Comparison of ENCODE assay signal across 20 cellular contexts in the genomic region with DNA sequence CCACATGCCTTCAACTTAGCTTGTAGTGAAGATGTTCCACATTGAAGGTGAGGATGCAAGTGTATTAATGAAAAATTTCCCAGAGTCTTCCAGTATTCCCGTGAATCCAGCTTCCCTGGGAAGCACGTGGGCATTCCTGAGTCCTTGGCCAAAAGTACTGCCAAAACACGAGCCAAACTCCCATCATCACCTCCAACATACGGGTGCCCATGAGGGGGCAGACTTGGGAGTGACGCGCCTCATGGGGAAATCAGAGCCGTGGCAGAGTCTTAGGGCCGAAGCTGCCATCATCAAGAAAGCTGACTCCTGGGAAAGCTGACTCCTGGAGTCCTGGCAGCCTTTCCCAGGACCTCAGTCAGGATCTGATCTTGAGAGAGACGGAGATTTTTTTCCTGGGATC. TPM values are rescaled to one million over a fixed set of nuclear protein-coding genes. Genes with fewer than 3 reads are reported as not detected.
DNase-seq lines count a peak whose midpoint lies in the region; ATAC-seq, FAIRE-seq and TF ChIP-seq lines count a peak whose summit lies in the region.
"Had no signal": no experiment of that assay in that cellular context is flagged by ENCODE, and none has a peak within 500 bp of the region (broad histone marks: within the 10 kb centered on the region; RNA-seq: fewer than 3 reads in every experiment).

No MANE protein-coding gene starts in this region.

- no peak overlapping the region for H4K5ac ChIP-seq in H9 (ENCODE audit: insufficient read length, low read depth, low read length)

- H3K23me2 ChIP-seq in H9 (ENCODE audit: insufficient read length, low read depth, low read length, poor library complexity, severe bottlenecking), result no peaks in the 10 kb centered on the region

- peaks cover 18% of the 10 kb centered on the region for H3F3A ChIP-seq in neural progenitor cell (ENCODE audit: low read depth)

- no peak overlapping the region for H2BK15ac ChIP-seq in H9 (ENCODE audit: low read depth, low read length)

- H3K4me3 Mint-ChIP-seq in activated T-cell treated with anti-CD3 and anti-CD28 coated beads, Interleukin-2, amount 50 U/mL, for 72 hours, result no peak overlapping the region
- H3K4me3 Mint-ChIP-seq in H9 (no peak overlapping the region; a peak in 1 of 5 replicates), neural progenitor cell (no peak overlapping the region)
- H3K4me3 Mint-ChIP-seq: HFFc6 had no signal

- no peak overlapping the region for H3K27ac ChIP-seq in H9 (ENCODE audit: insufficient read length, low read depth, low read length)
- no peak overlapping the region for H3K27ac ChIP-seq in heart right ventricle
- H3K27ac ChIP-seq in neural progenitor cell, result no peak overlapping the region
- no peak overlapping the region for H3K27ac ChIP-seq in transverse colon
- H3K27ac ChIP-seq: C4-2B, GM23248 had no signal

- H2AFZ ChIP-seq in H9 (ENCODE audit: low read length), result no peak overlapping the region
- no peak overlapping the region for H2AFZ ChIP-seq in neural progenitor cell (replicated peaks)
- H2AFZ ChIP-seq: GM23248 had no signal

- no peaks in the 10 kb centered on the region for H3K79me2 ChIP-seq in H9 (ENCODE audit: insufficient read depth, low read length)
- no peaks in the 10 kb centered on the region for H3K79me2 ChIP-seq in neural progenitor cell (ENCODE audit: low read depth)

- H3K4me2 ChIP-seq in H9 (ENCODE audit: insufficient read depth, insufficient read length, low read length) (no peak overlapping the region), neural progenitor cell (no peak overlapping the region)

- no peaks in the 10 kb centered on the region for H3K79me1 ChIP-seq in H9 (ENCODE audit: insufficient read depth, low read depth, low read length, poor library complexity, severe bottlenecking)

- H3K36me3 Mint-ChIP-seq in activated T-cell treated with anti-CD3 and anti-CD28 coated beads, Interleukin-2, amount 50 U/mL, for 72 hours (ENCODE audit: insufficient read depth in 2 of 2), result peaks cover 4 to 5% of the 10 kb centered on the region in 2 donors
- H3K36me3 Mint-ChIP-seq in H9 (ENCODE audit: insufficient read depth in 1 of 3, low read depth in 3 of 3) (peaks cover 0 to 35% (median 4%) of the 10 kb centered on the region in 3 experiments; a peak in 4 of 7 replicates), neural progenitor cell (peaks cover 26% of the 10 kb centered on the region)

- in situ Hi-C loops in transverse colon (cut with MboI; ENCODE audit: low pct_ligation_motif_present in 1 of 4, low pct_unique_long_range_greater_than_20kb in 1 of 4, low sequenced_read_pairs in 3 of 4), result no loop called here

- H3K27me3 ChIP-seq in H9 (ENCODE audit: insufficient read depth, low read length) (no peaks in the 10 kb centered on the region), heart right ventricle (no peaks in the 10 kb centered on the region), neural progenitor cell (no peaks in the 10 kb centered on the region), transverse colon (no peaks in the 10 kb centered on the region)

- H3K27ac Mint-ChIP-seq in activated T-cell treated with anti-CD3 and anti-CD28 coated beads, Interleukin-2, amount 50 U/mL, for 72 hours, result peak overlapping the region; percentile 2
- H3K27ac Mint-ChIP-seq in H9 (peak overlapping the region in 1 of 3 experiments; percentile 69; a peak in 1 of 7 replicates), neural progenitor cell (no peak overlapping the region)
- H3K27ac Mint-ChIP-seq: HFFc6 had no signal

- DNase-seq in activated T-cell treated with anti-CD3 and anti-CD28 coated beads, Interleukin-2, amount 50 U/mL, for 72 hours, result no peak
- DNase-seq in activated T-cell treated with anti-CD3 and anti-CD28 coated beads, Interleukin-2, amount 50 U/mL, for 48 hours, result no peak
- DNase-seq in H9 (peak; percentile 46), heart right ventricle (no peak), neural progenitor cell (ENCODE audit: low spot score) (peak; percentile 19), D721Med (ENCODE audit: insufficient read length, low spot score) (no peak), transverse colon (no peak), GF-D8 (lab: John Stamatoyannopoulos, UW) (no peak)
- DNase-seq: COR-L47, DMS53, GM23248, HFFc6, MM.1S, NCI-H1105, NCI-H1694 treated with DMSO at 0.1 percent for 48 hours, NCI-H2171, NCI-H774 had no signal

- no peak overlapping the region for H2BK5ac ChIP-seq in H9 (ENCODE audit: insufficient read length, low read length)

- no peaks in the 10 kb centered on the region for H3K9me3 Mint-ChIP-seq in activated T-cell treated with anti-CD3 and anti-CD28 coated beads, Interleukin-2, amount 50 U/mL, for 72 hours
- H3K9me3 Mint-ChIP-seq in H9 (no peaks in the 10 kb centered on the region; a peak in 1 of 5 replicates), neural progenitor cell (peaks cover 3% of the 10 kb centered on the region)
- H3K9me3 Mint-ChIP-seq: HFFc6 had no signal

- no peak overlapping the region for H2BK12ac ChIP-seq in H9 (ENCODE audit: insufficient read length, low read depth, low read length)

- H3K4me1 Mint-ChIP-seq in activated T-cell treated with anti-CD3 and anti-CD28 coated beads, Interleukin-2, amount 50 U/mL, for 72 hours (ENCODE audit: low read depth), result peaks cover 6% of the 10 kb centered on the region
- H3K4me1 Mint-ChIP-seq in H9 (peaks cover 6 to 7% of the 10 kb centered on the region in 2 experiments), neural progenitor cell (peaks cover 9% of the 10 kb centered on the region)

- H3K9me3 ChIP-seq in H9 (ENCODE audit: control insufficient read depth, low read depth, low read length) (no peaks in the 10 kb centered on the region), heart right ventricle (peaks cover 0 to 5% (median 0%) of the 10 kb centered on the region in 11 donors), neural progenitor cell (ENCODE audit: low read depth) (no peaks in the 10 kb centered on the region), transverse colon (no peaks in the 10 kb centered on the region)

- no CpG with 5 or more reads among the region's 9 CpGs for WGBS in H9 (ENCODE audit: extremely low coverage, insufficient read length, low lambda C conversion rate)
- 41 to 63% methylated on average over 9 of the region's 9 CpGs for WGBS in heart right ventricle, 2 donors
- WGBS in transverse colon (ENCODE audit: low coverage in 1 of 2), 2 donors, result 89 to 92% methylated on average over 2 to 9 of the region's 9 CpGs

- H3K23ac ChIP-seq in H9 (ENCODE audit: insufficient read length, low read depth, low read length), result no peak overlapping the region

- H3K4me1 ChIP-seq in H9 (ENCODE audit: insufficient read depth, low read length) (no peaks in the 10 kb centered on the region), heart right ventricle (peaks cover 0 to 7% (median 0%) of the 10 kb centered on the region in 9 donors), neural progenitor cell (peaks cover 10% of the 10 kb centered on the region), transverse colon (no peaks in the 10 kb centered on the region)

- H2BK20ac ChIP-seq in H9 (ENCODE audit: low read depth, low read length, poor library complexity, severe bottlenecking), result no peak overlapping the region

- H3K14ac ChIP-seq in H9 (ENCODE audit: insufficient read depth, low read length), result no peak overlapping the region

- no peak overlapping the region for H4K91ac ChIP-seq in H9 (ENCODE audit: insufficient read length, low read depth, low read length)

- ATAC-seq in activated T-cell treated with anti-CD3 and anti-CD28 coated beads, Interleukin-2, amount 50 U/mL, for 72 hours (replicated peaks in 1 of 2), result no peak
- ATAC-seq in heart right ventricle, result peak in 6 of 8 donors; percentile 11 to 52 (median 47)
- ATAC-seq: Panc1 had no signal

- FAIRE-seq in D721Med (lab: Jason Lieb, UNC), result no peak
- FAIRE-seq: GM12891 had no signal

- no peaks in the 10 kb centered on the region for H4K20me1 ChIP-seq in H9 (ENCODE audit: control insufficient read depth, insufficient read depth, insufficient read length)
- H4K20me1 ChIP-seq in neural progenitor cell (ENCODE audit: low read depth), result no peaks in the 10 kb centered on the region

- H3K27me3 Mint-ChIP-seq in activated T-cell treated with anti-CD3 and anti-CD28 coated beads, Interleukin-2, amount 50 U/mL, for 72 hours (ENCODE audit: low read depth), result no peaks in the 10 kb centered on the region
- H3K27me3 Mint-ChIP-seq in H9 (ENCODE audit: low read depth) (no peaks in the 10 kb centered on the region), neural progenitor cell (ENCODE audit: insufficient read depth, low read depth) (peaks cover 2% of the 10 kb centered on the region)

- no peak overlapping the region for H4K8ac ChIP-seq in H9 (replicated peaks; ENCODE audit: insufficient read length, low read depth, low read length)

- H3K9ac ChIP-seq in H9 (ENCODE audit: extremely low read depth, insufficient read length, low read length) (no peak overlapping the region), neural progenitor cell (no peak overlapping the region)
- H3K9ac ChIP-seq: GM23248 had no signal

- no peak overlapping the region for H3K4ac ChIP-seq in H9 (ENCODE audit: low read depth, low read length)

- H3K36me3 ChIP-seq in heart right ventricle, result peaks cover 0 to 97% (median 22%) of the 10 kb centered on the region in 9 donors
- H3K36me3 ChIP-seq in neural progenitor cell, result no peaks in the 10 kb centered on the region
- peaks cover 0 to 32% (median 11%) of the 10 kb centered on the region in 4 donors for H3K36me3 ChIP-seq in transverse colon

- no peak for TF ChIP-seq POLR2A in transverse colon (IDR thresholded peaks at IDR 0.05)

- H3T11ph ChIP-seq in H9 (ENCODE audit: low read length), result no peak overlapping the region

- H2AK5ac ChIP-seq in H9 (ENCODE audit: insufficient read length, low read length), result no peak overlapping the region

- TF ChIP-seq EP300 in transverse colon (IDR thresholded peaks at IDR 0.05; ENCODE audit: low read depth), result no peak

- no peak overlapping the region for H2BK120ac ChIP-seq in H9 (ENCODE audit: low read depth, low read length, poor library complexity, severe bottlenecking)

- TF ChIP-seq CTCF in H9 (conservative IDR thresholded peaks at IDR 0.05) (peak; percentile 37; the same call in 2 of the 3 replicates), heart right ventricle (IDR thresholded peaks at IDR 0.05) (no peak), neural progenitor cell (IDR thresholded peaks at IDR 0.05) (peak; percentile 21), D721Med (IDR thresholded peaks at IDR 0.05; ENCODE audit: insufficient read depth, missing control alignments) (no peak), transverse colon (IDR thresholded peaks at IDR 0.05) (no peak)

- no peak overlapping the region for H3K18ac ChIP-seq in H9 (ENCODE audit: insufficient read length, low read depth, low read length)

- no peak overlapping the region for H3K4me3 ChIP-seq in heart right ventricle
- H3K4me3 ChIP-seq in neural progenitor cell, result no peak overlapping the region
- no peak overlapping the region for H3K4me3 ChIP-seq in transverse colon
- H3K4me3 ChIP-seq: GM23248 had no signal

- no peak overlapping the region for H3K56ac ChIP-seq in H9 (ENCODE audit: insufficient read length, low read depth, low read length)

- intact Hi-C loops in heart right ventricle (cut with DNase I), result no loop called here
- intact Hi-C loops in transverse colon (cut with DNase I; ENCODE audit: low total_unique reads), result no loop called here

RNA-seq across cellular contexts. Expression of a gene that starts 20.1 kb away (rescaled TPM):
- total RNA-seq in activated T-cell treated with anti-CD3 and anti-CD28 coated beads, Interleukin-2, amount 50 U/mL, for 72 hours, result 10 to 100 TPM; 32.7 to 40.7 TPM
- total RNA-seq in H9 (2021) (30.5 and 34.9 TPM in 2 replicates), heart right ventricle (10 to 100 TPM; 38.2 to 61.6 (median 49.5) TPM), neural progenitor cell (ENCODE audit: low replicate concordance) (41.6 and 58.4 TPM in 2 replicates), transverse colon (10 to 100 TPM; 13.8 to 46.4 (median 33.6) TPM)
- polyA plus RNA-seq in heart right ventricle, result 10 to 100 TPM; 52.2 to 52.3 TPM

RNA-seq across cellular contexts. Expression of a gene that starts 52.0 kb away (rescaled TPM):
- total RNA-seq in activated T-cell treated with anti-CD3 and anti-CD28 coated beads, Interleukin-2, amount 50 U/mL, for 72 hours, result 10 to 100 TPM; 12.6 to 14.2 TPM
- 14.1 and 14.9 TPM in 2 replicates for total RNA-seq in H9 (2021)
- total RNA-seq in heart right ventricle, result 10 to 100 TPM; 26.0 to 42.5 (median 36.2) TPM
- 10 to 100 TPM in 1 of 2 donors, 1 to 10 TPM in 1; 8.1 to 17.0 TPM for polyA plus RNA-seq in heart right ventricle
- 19.7 and 21.2 TPM in 2 replicates for total RNA-seq in neural progenitor cell (ENCODE audit: low replicate concordance)
- total RNA-seq in transverse colon, result 10 to 100 TPM; 11.7 to 55.7 (median 15.0) TPM

Comparison
In these comparisons a context has a peak if more than half of its experiments do, and no peak if none do; other contexts are left out.
1. ATAC-seq: peak in heart right ventricle (6 of 8); none in activated T-cell treated with anti-CD3 and anti-CD28 coated beads, Interleukin-2, amount 50 U/mL, for 72 hours (0 of 2).
2. DNase-seq: peak in H9 (single experiment) and neural progenitor cell (single experiment); none in activated T-cell treated with anti-CD3 and anti-CD28 coated beads, Interleukin-2, amount 50 U/mL, for 72 hours (0 of 2), activated T-cell treated with anti-CD3 and anti-CD28 coated beads, Interleukin-2, amount 50 U/mL, for 48 hours (0 of 2), heart right ventricle (0 of 2), D721Med (single experiment), transverse colon (single experiment) and GF-D8 (single experiment).
3. CTCF ChIP-seq: peak in H9 (single experiment) and neural progenitor cell (single experiment); none in heart right ventricle (0 of 9), D721Med (single experiment) and transverse colon (0 of 5).